ENCODE assay signal across 8 cellular contexts in the genomic region with DNA sequence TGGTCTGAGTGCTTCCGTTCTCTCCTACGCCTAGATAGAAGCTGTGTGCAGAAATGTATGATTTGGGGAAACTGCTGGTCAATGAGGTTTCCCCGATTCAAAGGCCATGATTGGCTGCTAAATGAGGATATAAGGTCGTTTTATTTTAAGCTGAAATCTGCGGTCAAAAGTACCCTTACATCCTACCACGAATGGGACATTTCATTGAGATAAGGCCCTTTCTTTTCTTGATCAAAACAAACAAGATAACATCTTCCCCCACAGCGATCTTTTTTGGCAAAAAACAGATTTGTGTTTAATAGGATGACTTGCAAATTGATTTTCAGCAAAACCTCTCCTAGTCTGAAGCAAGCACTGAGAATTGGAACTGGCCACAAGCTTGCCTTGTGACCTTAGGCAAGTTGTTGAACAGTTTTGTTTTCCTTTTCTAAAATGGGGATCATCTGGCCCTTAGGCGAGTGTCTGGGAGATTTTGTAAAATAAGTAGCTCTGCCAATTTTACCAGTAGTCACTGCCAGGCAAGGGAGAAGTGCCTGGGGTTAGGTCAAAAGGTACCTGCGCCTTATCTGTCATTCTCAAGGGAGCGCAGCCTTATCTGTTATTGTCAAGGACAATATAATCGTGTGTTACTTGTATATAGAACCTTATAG. TPM values are rescaled to one million over a fixed set of nuclear protein-coding genes. Genes with fewer than 3 reads are reported as not detected.
DNase-seq lines count a peak whose midpoint lies in the region; ATAC-seq and TF ChIP-seq lines count a peak whose summit lies in the region.

No MANE protein-coding gene starts in this region.

- ATAC-seq in GM21423 (IDR thresholded peaks at IDR 0.05; ENCODE audit: unreplicated experiment) = no peak

- no peak overlapping the region for H3K9ac ChIP-seq in HUES6 (ENCODE audit: low read length)

- peak overlapping the region; percentile 87 for H3K4me3 Mint-ChIP-seq in activated T-cell treated with anti-CD3 and anti-CD28 coated beads, Interleukin-2, amount 50 U/mL, for 24 hours
- peak overlapping the region; percentile 92 for H3K4me3 Mint-ChIP-seq in activated naive CD8-positive, alpha-beta T cell

- H3K9me3 Mint-ChIP-seq in activated T-cell treated with anti-CD3 and anti-CD28 coated beads, Interleukin-2, amount 50 U/mL, for 24 hours = no peaks in the 10 kb centered on the region
- H3K9me3 Mint-ChIP-seq in activated naive CD8-positive, alpha-beta T cell (ENCODE audit: low read depth) = no peaks in the 10 kb centered on the region

- peak overlapping the region; percentile 88 for H3K27ac Mint-ChIP-seq in activated T-cell treated with anti-CD3 and anti-CD28 coated beads, Interleukin-2, amount 50 U/mL, for 24 hours
- H3K27ac Mint-ChIP-seq in activated naive CD8-positive, alpha-beta T cell = peak overlapping the region; percentile 87

- no peak for DNase-seq in activated T-cell treated with anti-CD3 and anti-CD28 coated beads, Interleukin-2, amount 50 U/mL, for 24 hours
- no peak for DNase-seq in activated T-cell treated with anti-CD3 and anti-CD28 coated beads, Interleukin-2, amount 50 U/mL, for 1 hour
- DNase-seq in right atrium auricular region (ENCODE audit: low spot score) (peak; percentile 54), cortex of kidney (lab: John Stamatoyannopoulos, UW) (no peak)

- H3K27ac ChIP-seq in HUES6 (ENCODE audit: low read depth, low read length) (no peak overlapping the region), right atrium auricular region (peak overlapping the region; percentile 61 to 66), skin epidermis (peak overlapping the region in 15 of 21 experiments; percentile 2 to 73 (median 44))

- TF ChIP-seq CTCF in right atrium auricular region (IDR thresholded peaks at IDR 0.05) = no peak

- no peaks in the 10 kb centered on the region for H3K27me3 ChIP-seq in HUES6 (ENCODE audit: control insufficient read depth, insufficient read depth, low read length)
- no peaks in the 10 kb centered on the region for H3K27me3 ChIP-seq in right atrium auricular region

- peaks cover 12% of the 10 kb centered on the region for H3K4me1 ChIP-seq in HUES6 (ENCODE audit: control insufficient read depth, insufficient read depth, low read length)
- peaks cover 0 to 16% of the 10 kb centered on the region in 2 donors for H3K4me1 ChIP-seq in right atrium auricular region

- peaks cover 4% of the 10 kb centered on the region; the same call in 1 of the 2 replicates for H3K36me3 ChIP-seq in HUES6 (ENCODE audit: control insufficient read depth, insufficient read depth, low read length)
- peaks cover 7% of the 10 kb centered on the region for H3K36me3 ChIP-seq in right atrium auricular region

- H3K36me3 Mint-ChIP-seq in activated T-cell treated with anti-CD3 and anti-CD28 coated beads, Interleukin-2, amount 50 U/mL, for 24 hours (ENCODE audit: low read depth) = peaks cover 5% of the 10 kb centered on the region
- H3K36me3 Mint-ChIP-seq in activated naive CD8-positive, alpha-beta T cell = no peaks in the 10 kb centered on the region

- H3K27me3 Mint-ChIP-seq in activated T-cell treated with anti-CD3 and anti-CD28 coated beads, Interleukin-2, amount 50 U/mL, for 24 hours = peaks cover 6% of the 10 kb centered on the region
- H3K27me3 Mint-ChIP-seq in activated naive CD8-positive, alpha-beta T cell = no peaks in the 10 kb centered on the region

- peaks cover 17% of the 10 kb centered on the region for H3K4me1 Mint-ChIP-seq in activated T-cell treated with anti-CD3 and anti-CD28 coated beads, Interleukin-2, amount 50 U/mL, for 24 hours (ENCODE audit: low read depth)
- peaks cover 21% of the 10 kb centered on the region for H3K4me1 Mint-ChIP-seq in activated naive CD8-positive, alpha-beta T cell (ENCODE audit: low read depth)

- H3K4me3 ChIP-seq in HUES6 (ENCODE audit: low read depth, low read length) = peak overlapping the region; percentile 81
- H3K4me3 ChIP-seq in right atrium auricular region = peak overlapping the region; percentile 54 to 63
- peak overlapping the region; percentile 24 to 56 (median 47) for H3K4me3 ChIP-seq in skin epidermis

- H3K9me3 ChIP-seq in HUES6 (ENCODE audit: control insufficient read depth, insufficient read depth, low read depth, low read length) (no peaks in the 10 kb centered on the region), right atrium auricular region (no peaks in the 10 kb centered on the region)

RNA-seq across cellular contexts. Expression of a gene that starts 0.6 kb away (rescaled TPM):
- 10 to 100 TPM; 42.3 to 54.2 TPM for total RNA-seq in right atrium auricular region

RNA-seq across cellular contexts. Expression of a gene that starts 17.7 kb away (rescaled TPM):
- 1 to 10 TPM; 7.3 to 7.9 TPM for total RNA-seq in right atrium auricular region
